ENCODE assay signal across 1 cellular context in genomic region chr2:224982226-224982625, GRCh38.
TF ChIP-seq lines count a peak whose summit lies in the region.

No MANE protein-coding gene starts in this region.

TF ChIP-seq in IMR-90, 13 proteins besides CTCF, POLR2A, EP300 and RAD21 (continued from another document):
- TF ChIP-seq ELK1 (IDR thresholded peaks at IDR 0.05; ENCODE audit: borderline replicate concordance, low read depth, low read length): no peak
- TF ChIP-seq RFX5 (IDR thresholded peaks at IDR 0.05; ENCODE audit: low read depth, low read length): no peak
- TF ChIP-seq CEBPB (IDR thresholded peaks at IDR 0.05; ENCODE audit: low read depth, low read length): no peak
- no peak for TF ChIP-seq MXI1 (IDR thresholded peaks at IDR 0.05; ENCODE audit: borderline replicate concordance, low read depth, low read length)
- no peak for TF ChIP-seq MAFK (IDR thresholded peaks at IDR 0.05; ENCODE audit: low read depth, low read length)
